In the genomic region with DNA sequence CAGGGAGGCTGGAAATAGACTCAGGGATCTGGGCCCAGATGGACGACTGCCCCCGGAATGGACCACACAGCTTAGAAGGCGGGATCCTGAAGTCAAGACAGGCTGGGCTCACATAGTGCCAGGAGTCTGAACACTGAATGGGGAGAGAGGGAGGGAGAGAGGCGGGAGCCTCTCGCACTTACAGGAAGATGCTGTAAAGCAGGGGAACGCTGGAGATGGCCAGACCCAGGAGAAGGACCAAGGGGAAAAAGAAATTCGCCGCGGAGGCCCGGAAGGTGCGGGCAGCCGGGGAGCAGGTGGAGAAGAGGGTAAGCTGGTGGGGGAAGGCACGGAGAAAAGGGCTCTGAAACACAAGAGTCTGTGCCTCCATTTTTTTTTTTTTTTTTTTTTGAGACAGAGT, we compare ENCODE assay signal across 9 cellular contexts. TPM values are rescaled to one million over a fixed set of nuclear protein-coding genes. Genes with fewer than 3 reads are reported as not detected.
A peak's percentile ranks its signal among the peaks of the same experiment; 100 is the strongest.
DNase-seq lines count a peak whose midpoint lies in the region; ATAC-seq and TF ChIP-seq lines count a peak whose summit lies in the region.
"Had no signal": no experiment of that assay in that cellular context is flagged by ENCODE, and none has a peak within 500 bp of the region (broad histone marks: within the 10 kb centered on the region; RNA-seq: fewer than 3 reads in every experiment).

No MANE protein-coding gene starts in this region.

- H3F3A ChIP-seq in DOHH2 (ENCODE audit: control insufficient read depth, insufficient read depth) (peaks cover 3% of the 10 kb centered on the region; the same call in 1 of the 2 replicates), MM.1S (ENCODE audit: insufficient read depth, low read length) (peaks cover 14% of the 10 kb centered on the region)

- H3K27ac ChIP-seq in DOHH2 (ENCODE audit: low read depth, low read length) (no peak overlapping the region), MM.1S (ENCODE audit: low read length) (no peak overlapping the region), coronary artery (no peak overlapping the region), neuronal stem cell (replicated peaks; ENCODE audit: low read length) (no peak overlapping the region)

- H2BK12ac ChIP-seq in neuronal stem cell (ENCODE audit: low read length): no peak overlapping the region

- no peaks in the 10 kb centered on the region for H3K9me3 ChIP-seq in DOHH2 (ENCODE audit: control insufficient read depth, insufficient read depth, low read length)
- no peaks in the 10 kb centered on the region for H3K9me3 ChIP-seq in MM.1S (replicated peaks; ENCODE audit: insufficient read depth, low read length)
- peaks cover 14 to 20% of the 10 kb centered on the region in 2 donors for H3K9me3 ChIP-seq in neuronal stem cell (replicated peaks in 1 of 2; ENCODE audit: control insufficient read depth in 2 of 2, insufficient read depth in 1 of 2, low read depth in 1 of 2, low read length in 2 of 2)

- H2BK15ac ChIP-seq in neuronal stem cell (ENCODE audit: low read length): no peak overlapping the region

- peaks cover 5% of the 10 kb centered on the region for H4K20me1 ChIP-seq in DOHH2 (ENCODE audit: control insufficient read depth, insufficient read depth, low read depth, low read length)
- no peaks in the 10 kb centered on the region for H4K20me1 ChIP-seq in MM.1S (ENCODE audit: insufficient read depth, low read length)

- peak overlapping the region; percentile 98 for H3K4me3 ChIP-seq in DOHH2 (ENCODE audit: low read length)
- H3K4me3 ChIP-seq in MM.1S (ENCODE audit: low read length): peak overlapping the region; percentile 82
- H3K4me3 ChIP-seq in coronary artery: peak overlapping the region; percentile 66
- H3K4me3 ChIP-seq in neuronal stem cell (ENCODE audit: low read length in 2 of 2): peak overlapping the region; percentile 18 to 62

- no peak overlapping the region for H2BK5ac ChIP-seq in neuronal stem cell (ENCODE audit: low read length)

- H3K4me2 ChIP-seq in DOHH2 (ENCODE audit: low read length) (peak overlapping the region; percentile 93), MM.1S (ENCODE audit: low read depth, low read length) (peak overlapping the region; percentile 91), neuronal stem cell (ENCODE audit: insufficient read depth, low read length, poor library complexity, severe bottlenecking) (peak overlapping the region; percentile 85)

- peak overlapping the region; percentile 58 for H2AK5ac ChIP-seq in neuronal stem cell (ENCODE audit: low read depth, low read length)

- DNase-seq in MM.1S (no peak), coronary artery (ENCODE audit: low spot score) (no peak), neuronal stem cell (ENCODE audit: low spot score) (no peak)
- DNase-seq: activated CD4-positive, CD25-positive, alpha-beta regulatory T cell treated with anti-CD3 and anti-CD28 coated beads, Interleukin-2, amount 50 U/mL, for 72 hours had no signal

- H3K27me3 ChIP-seq in DOHH2 (ENCODE audit: control insufficient read depth, low read length): no peaks in the 10 kb centered on the region
- H3K27me3 ChIP-seq in MM.1S (replicated peaks; ENCODE audit: insufficient read depth, low read length): peaks cover 15% of the 10 kb centered on the region
- peaks cover 0 to 3% (median 0%) of the 10 kb centered on the region in 3 experiments for H3K27me3 ChIP-seq in neuronal stem cell (ENCODE audit: control insufficient read depth in 3 of 3, insufficient read depth in 3 of 3, low read depth in 1 of 3, low read length in 3 of 3)

- no peak overlapping the region for H3K23ac ChIP-seq in neuronal stem cell (ENCODE audit: low read depth, low read length, poor library complexity)

- ATAC-seq in GM18502 (IDR thresholded peaks at IDR 0.05; ENCODE audit: poor library complexity, unreplicated experiment) (no peak), HG03460 (IDR thresholded peaks at IDR 0.05; ENCODE audit: unreplicated experiment) (no peak), HG03139 (IDR thresholded peaks at IDR 0.05; ENCODE audit: unreplicated experiment) (no peak), GM21717 (IDR thresholded peaks at IDR 0.05; ENCODE audit: unreplicated experiment) (no peak)

- H3K79me2 ChIP-seq in DOHH2 (ENCODE audit: control insufficient read depth, low read length) (peaks cover 28% of the 10 kb centered on the region), MM.1S (ENCODE audit: low read length) (peaks cover 28% of the 10 kb centered on the region)

- no peaks in the 10 kb centered on the region for H3K79me1 ChIP-seq in neuronal stem cell (ENCODE audit: low read depth, low read length)

- H4K8ac ChIP-seq in neuronal stem cell (ENCODE audit: low read depth, low read length): no peak overlapping the region

- H3K36me3 ChIP-seq in DOHH2 (ENCODE audit: control insufficient read depth, low read length) (peaks cover 17% of the 10 kb centered on the region), MM.1S (replicated peaks; ENCODE audit: insufficient read depth, low read length) (no peaks in the 10 kb centered on the region), neuronal stem cell (replicated peaks in 1 of 2; ENCODE audit: control insufficient read depth in 2 of 2, insufficient read depth in 2 of 2, low read length in 2 of 2) (peaks cover 16 to 28% of the 10 kb centered on the region in 2 donors)

- WGBS in neuronal stem cell (ENCODE audit: extremely low coverage in 2 of 2, insufficient read length in 2 of 2, insufficient replicate concordance in 1 of 2), 2 donors: no CpG with 5 or more reads among the region's 13 CpGs

- no peak overlapping the region for H3K4ac ChIP-seq in neuronal stem cell (ENCODE audit: low read length)

- H4K91ac ChIP-seq in neuronal stem cell (ENCODE audit: low read depth, low read length, poor library complexity): no peak overlapping the region

- no peak overlapping the region for H3K18ac ChIP-seq in neuronal stem cell (ENCODE audit: low read length)

- no peak overlapping the region for H3K14ac ChIP-seq in neuronal stem cell (ENCODE audit: low read length)

- no peak overlapping the region for H2AFZ ChIP-seq in MM.1S (ENCODE audit: low read length)
- H2AFZ ChIP-seq in neuronal stem cell (ENCODE audit: low read length): peak overlapping the region; percentile 91

- H3K9me2 ChIP-seq in DOHH2 (replicated peaks; ENCODE audit: control insufficient read depth, low read length): no peaks in the 10 kb centered on the region
- H3K9me2 ChIP-seq in MM.1S (replicated peaks; ENCODE audit: insufficient read depth, low read length): no peaks in the 10 kb centered on the region

- TF ChIP-seq CTCF in DOHH2 (IDR thresholded peaks at IDR 0.05; ENCODE audit: low read depth, low read length, poor library complexity, severe bottlenecking) (no peak), MM.1S (IDR thresholded peaks at IDR 0.05; ENCODE audit: low read length) (no peak), coronary artery (IDR thresholded peaks at IDR 0.05) (no peak)

- no peak overlapping the region for H2BK120ac ChIP-seq in neuronal stem cell (ENCODE audit: low read depth, low read length)

- H3K9ac ChIP-seq in MM.1S (ENCODE audit: low read length) (peak overlapping the region; percentile 76; the same call in 1 of the 2 replicates), neuronal stem cell (ENCODE audit: low read depth, low read length, poor library complexity) (no peak overlapping the region)

- H3K4me1 ChIP-seq in DOHH2 (ENCODE audit: control insufficient read depth, low read length) (peaks cover 34% of the 10 kb centered on the region), MM.1S (ENCODE audit: low read length) (peaks cover 13% of the 10 kb centered on the region; the same call in 1 of the 2 replicates), neuronal stem cell (ENCODE audit: control insufficient read depth in 2 of 2, insufficient read depth in 1 of 2, low read depth in 1 of 2, low read length in 2 of 2) (peaks cover 12 to 14% of the 10 kb centered on the region in 2 donors)

RNA-seq across cellular contexts. Expression of a gene that starts 1.4 kb away (rescaled TPM):
- polyA plus RNA-seq in neuronal stem cell (2013, experiment 1 of 2): 5.6 TPM
- polyA plus RNA-seq in neuronal stem cell (2013, experiment 2 of 2): 5.8 TPM

RNA-seq across cellular contexts. Expression of a gene that starts 12.0 kb away (rescaled TPM):
- 0.25 TPM for polyA plus RNA-seq in neuronal stem cell (2013, experiment 1 of 2)
- 0.36 TPM for polyA plus RNA-seq in neuronal stem cell (2013, experiment 2 of 2)

RNA-seq across cellular contexts. Expression of a gene that starts 23.4 kb away (rescaled TPM):
- 63.9 TPM for polyA plus RNA-seq in neuronal stem cell (2013, experiment 1 of 2)
- 63.3 TPM for polyA plus RNA-seq in neuronal stem cell (2013, experiment 2 of 2)

RNA-seq across cellular contexts. Expression of a gene that starts 28.4 kb away (rescaled TPM):
- polyA plus RNA-seq in neuronal stem cell (2013, experiment 1 of 2): 76.6 TPM
- 77.6 TPM for polyA plus RNA-seq in neuronal stem cell (2013, experiment 2 of 2)

RNA-seq across cellular contexts. Expression of a gene that starts 30.2 kb away (rescaled TPM):
- polyA plus RNA-seq in neuronal stem cell (2013, experiment 1 of 2): 39.4 TPM
- 39.2 TPM for polyA plus RNA-seq in neuronal stem cell (2013, experiment 2 of 2)

Comparison
In these comparisons a context has a peak if more than half of its experiments do, and no peak if none do; other contexts are left out.
1. H3K4me3 ChIP-seq: peak in every context shown above with its lines; median percentile 98 in DOHH2; 82 in MM.1S; 66 in coronary artery; 40 in neuronal stem cell.